ENCODE assay signal across 15 cellular contexts in the genomic region with DNA sequence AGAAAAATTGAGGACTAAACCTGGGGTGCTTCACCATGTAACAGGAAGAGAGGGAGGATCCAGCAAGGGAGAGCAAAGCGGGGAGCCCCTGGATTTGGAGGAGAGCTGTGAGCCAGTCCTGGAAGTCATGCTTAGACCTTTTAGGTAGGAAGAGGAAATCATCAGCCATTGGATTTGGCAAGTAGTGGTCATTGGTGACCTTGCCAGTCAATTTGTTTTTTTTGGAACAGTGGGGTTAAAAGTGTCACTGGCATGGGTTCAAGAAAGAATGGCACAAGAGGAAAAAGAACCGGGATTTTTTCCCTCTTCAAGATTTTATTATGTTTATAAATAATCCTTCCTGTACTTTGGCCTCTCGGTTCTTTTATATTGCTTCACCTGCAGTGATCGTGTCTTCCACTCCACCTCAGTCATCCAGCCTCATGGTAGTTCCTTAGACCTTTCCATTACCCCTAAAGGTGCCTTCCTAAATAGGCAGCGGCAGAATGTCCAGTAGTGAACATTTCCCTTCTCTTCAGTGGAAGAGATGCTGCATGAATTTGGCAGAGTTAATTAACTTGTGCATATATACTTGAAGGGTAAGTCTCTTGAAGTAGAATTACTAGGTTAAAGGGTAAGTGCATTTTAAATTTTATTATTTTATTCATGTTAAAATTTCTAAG.
"Had no signal": no experiment of that assay in that cellular context is flagged by ENCODE, and none has a peak within 500 bp of the region (broad histone marks: within the 10 kb centered on the region; RNA-seq: fewer than 3 reads in every experiment).

No MANE protein-coding gene starts in this region.

- H3K27me3 ChIP-seq: brain microvascular endothelial cell, tibial artery, vagina had no signal

- H3K36me3 ChIP-seq: vagina had no signal

- H3K4me3 ChIP-seq: lower lobe of right lung, tibial artery, vagina had no signal

- H3K27ac ChIP-seq: brain microvascular endothelial cell, lower lobe of right lung, tibial artery, vagina had no signal

- DNase-seq: activated CD4-positive, alpha-beta T cell treated with anti-CD3 and anti-CD28 coated beads, Interleukin-2, amount 50 U/mL, for 1 hour; activated CD8-positive, alpha-beta memory T cell treated with anti-CD3 and anti-CD28 coated beads for 24 hours; activated naive CD8-positive, alpha-beta T cell treated with anti-CD3 and anti-CD28 coated beads for 36 hours; amygdala; brain microvascular endothelial cell; hypothalamus; kidney; lower lobe of right lung; stimulated activated CD4-positive, alpha-beta T cell treated with anti-CD3 and anti-CD28 coated beads, Interleukin-12 subunit alpha, Interleukin-12 subunit beta, amount 100 ng/mL, for 4 hours; stimulated activated naive B cell treated with anti-CD40 and anti-IgM and Interleukin-4, amounts not matched to agents 10 μg/mL and 1 μg/mL and 100 μg/mL, for 72 hours; T-cell; T1000; tibial artery had no signal

- ATAC-seq: activated CD4-positive, CD25-positive, alpha-beta regulatory T cell treated with anti-CD3 and anti-CD28 coated beads, Interleukin-2, amount 50 U/mL, for 24 hours; lower lobe of right lung; stimulated activated naive B cell treated with anti-CD40 and anti-IgM and Interleukin-4, amounts not matched to agents 10 μg/mL and 1 μg/mL and 100 μg/mL, for 72 hours; T-cell had no signal

- H3K9me3 ChIP-seq: lower lobe of right lung, tibial artery, vagina had no signal
